In the genomic region with DNA sequence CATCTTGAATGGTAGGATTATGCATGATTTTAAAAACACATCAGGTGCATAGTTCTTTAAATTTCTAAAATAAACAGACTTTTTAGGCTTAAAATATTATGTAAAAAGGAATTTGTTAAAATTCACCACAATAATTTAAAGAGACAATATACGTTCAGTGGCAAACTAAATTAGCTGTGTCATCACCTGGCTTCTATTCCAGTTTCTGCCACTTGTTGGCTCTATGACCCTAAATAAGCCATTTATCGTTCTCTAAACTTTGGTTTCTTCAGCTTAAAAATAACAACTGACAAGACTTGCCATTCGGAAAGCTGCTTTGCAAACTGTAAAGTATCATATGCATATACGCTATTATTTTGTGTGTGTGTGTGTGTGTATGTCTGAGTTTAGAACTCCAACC, we compare ENCODE assay signal across 11 cellular contexts.
"Had no signal": no experiment of that assay in that cellular context is flagged by ENCODE, and none has a peak within 500 bp of the region (broad histone marks: within the 10 kb centered on the region; RNA-seq: fewer than 3 reads in every experiment).

No MANE protein-coding gene starts in this region.

- ATAC-seq: activated CD4-positive, CD25-positive, alpha-beta regulatory T cell treated with anti-CD3 and anti-CD28 coated beads, Interleukin-2, amount 50 U/mL, for 24 hours; left cardiac atrium; naive thymus-derived CD4-positive, alpha-beta T cell had no signal

- H3K36me3 ChIP-seq: brain microvascular endothelial cell, sigmoid colon had no signal

- H3K4me3 ChIP-seq: sigmoid colon had no signal

- H3K27me3 ChIP-seq: brain microvascular endothelial cell, sigmoid colon had no signal

- DNase-seq: brain microvascular endothelial cell; endodermal cell; glutamatergic neuron; immature natural killer cell; left cardiac atrium; naive thymus-derived CD4-positive, alpha-beta T cell; sigmoid colon; stimulated activated CD4-positive, alpha-beta T cell treated with anti-CD3 and anti-CD28 coated beads, Interleukin-12 subunit alpha, Interleukin-12 subunit beta, amount 100 ng/mL, for 4 hours; stimulated activated naive CD4-positive, alpha-beta T cell treated with Interleukin-2 at 50 U/mL for 16 hours; trophoblast cell had no signal

- H3K27ac ChIP-seq: brain microvascular endothelial cell, sigmoid colon had no signal
